Comparison of ENCODE assay signal across 2 cellular contexts in genomic region chr10:17113889-17114288, GRCh38.
TF ChIP-seq lines count a peak whose summit lies in the region.

No MANE protein-coding gene starts in this region.

TF ChIP-seq in K562, 482 proteins besides CTCF, POLR2A, EP300 and RAD21:
- TF ChIP-seq, protein P1, sequence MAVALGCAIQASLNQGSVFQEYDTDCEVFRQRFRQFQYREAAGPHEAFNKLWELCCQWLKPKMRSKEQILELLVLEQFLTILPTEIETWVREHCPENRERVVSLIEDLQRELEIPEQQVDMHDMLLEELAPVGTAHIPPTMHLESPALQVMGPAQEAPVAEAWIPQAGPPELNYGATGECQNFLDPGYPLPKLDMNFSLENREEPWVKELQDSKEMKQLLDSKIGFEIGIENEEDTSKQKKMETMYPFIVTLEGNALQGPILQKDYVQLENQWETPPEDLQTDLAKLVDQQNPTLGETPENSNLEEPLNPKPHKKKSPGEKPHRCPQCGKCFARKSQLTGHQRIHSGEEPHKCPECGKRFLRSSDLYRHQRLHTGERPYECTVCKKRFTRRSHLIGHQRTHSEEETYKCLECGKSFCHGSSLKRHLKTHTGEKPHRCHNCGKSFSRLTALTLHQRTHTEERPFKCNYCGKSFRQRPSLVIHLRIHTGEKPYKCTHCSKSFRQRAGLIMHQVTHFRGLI (CRISPR knock-in tag; IDR thresholded peaks at IDR 0.05), result no peak
- TF ChIP-seq NFIC (IDR thresholded peaks at IDR 0.05), result peak; percentile 86
- TF ChIP-seq NFIX (CRISPR knock-in tag; IDR thresholded peaks at IDR 0.05; ENCODE audit: low read depth), result peak; percentile 60
- no peak for TF ChIP-seq ZNF197 (CRISPR knock-in tag; IDR thresholded peaks at IDR 0.05; ENCODE audit: low read depth)
- TF ChIP-seq DACH1 (IDR thresholded peaks at IDR 0.05; ENCODE audit: partially characterized antibody), result no peak

TF ChIP-seq in GM23338, 12 proteins besides CTCF, POLR2A, EP300 and RAD21:
- no peak for TF ChIP-seq NANOG (IDR thresholded peaks at IDR 0.05; ENCODE audit: borderline replicate concordance)
- TF ChIP-seq ZNF462 (CRISPR knock-in tag; IDR thresholded peaks at IDR 0.05), result no peak
- no peak for TF ChIP-seq ZNF114 (CRISPR knock-in tag; IDR thresholded peaks at IDR 0.05)
- TF ChIP-seq, protein P2, sequence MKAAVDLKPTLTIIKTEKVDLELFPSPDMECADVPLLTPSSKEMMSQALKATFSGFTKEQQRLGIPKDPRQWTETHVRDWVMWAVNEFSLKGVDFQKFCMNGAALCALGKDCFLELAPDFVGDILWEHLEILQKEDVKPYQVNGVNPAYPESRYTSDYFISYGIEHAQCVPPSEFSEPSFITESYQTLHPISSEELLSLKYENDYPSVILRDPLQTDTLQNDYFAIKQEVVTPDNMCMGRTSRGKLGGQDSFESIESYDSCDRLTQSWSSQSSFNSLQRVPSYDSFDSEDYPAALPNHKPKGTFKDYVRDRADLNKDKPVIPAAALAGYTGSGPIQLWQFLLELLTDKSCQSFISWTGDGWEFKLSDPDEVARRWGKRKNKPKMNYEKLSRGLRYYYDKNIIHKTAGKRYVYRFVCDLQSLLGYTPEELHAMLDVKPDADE (IDR thresholded peaks at IDR 0.05), result no peak
- TF ChIP-seq ZNF331 (CRISPR knock-in tag; IDR thresholded peaks at IDR 0.05; ENCODE audit: low read depth), result no peak
- TF ChIP-seq, protein P3, sequence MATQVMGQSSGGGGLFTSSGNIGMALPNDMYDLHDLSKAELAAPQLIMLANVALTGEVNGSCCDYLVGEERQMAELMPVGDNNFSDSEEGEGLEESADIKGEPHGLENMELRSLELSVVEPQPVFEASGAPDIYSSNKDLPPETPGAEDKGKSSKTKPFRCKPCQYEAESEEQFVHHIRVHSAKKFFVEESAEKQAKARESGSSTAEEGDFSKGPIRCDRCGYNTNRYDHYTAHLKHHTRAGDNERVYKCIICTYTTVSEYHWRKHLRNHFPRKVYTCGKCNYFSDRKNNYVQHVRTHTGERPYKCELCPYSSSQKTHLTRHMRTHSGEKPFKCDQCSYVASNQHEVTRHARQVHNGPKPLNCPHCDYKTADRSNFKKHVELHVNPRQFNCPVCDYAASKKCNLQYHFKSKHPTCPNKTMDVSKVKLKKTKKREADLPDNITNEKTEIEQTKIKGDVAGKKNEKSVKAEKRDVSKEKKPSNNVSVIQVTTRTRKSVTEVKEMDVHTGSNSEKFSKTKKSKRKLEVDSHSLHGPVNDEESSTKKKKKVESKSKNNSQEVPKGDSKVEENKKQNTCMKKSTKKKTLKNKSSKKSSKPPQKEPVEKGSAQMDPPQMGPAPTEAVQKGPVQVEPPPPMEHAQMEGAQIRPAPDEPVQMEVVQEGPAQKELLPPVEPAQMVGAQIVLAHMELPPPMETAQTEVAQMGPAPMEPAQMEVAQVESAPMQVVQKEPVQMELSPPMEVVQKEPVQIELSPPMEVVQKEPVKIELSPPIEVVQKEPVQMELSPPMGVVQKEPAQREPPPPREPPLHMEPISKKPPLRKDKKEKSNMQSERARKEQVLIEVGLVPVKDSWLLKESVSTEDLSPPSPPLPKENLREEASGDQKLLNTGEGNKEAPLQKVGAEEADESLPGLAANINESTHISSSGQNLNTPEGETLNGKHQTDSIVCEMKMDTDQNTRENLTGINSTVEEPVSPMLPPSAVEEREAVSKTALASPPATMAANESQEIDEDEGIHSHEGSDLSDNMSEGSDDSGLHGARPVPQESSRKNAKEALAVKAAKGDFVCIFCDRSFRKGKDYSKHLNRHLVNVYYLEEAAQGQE (IDR thresholded peaks at IDR 0.05; ENCODE audit: unreplicated experiment), result no peak
- TF ChIP-seq EZH2 (IDR thresholded peaks at IDR 0.05; ENCODE audit: low read depth, unreplicated experiment), result no peak
- TF ChIP-seq EZH2phosphoT487 (IDR thresholded peaks at IDR 0.05; ENCODE audit: unreplicated experiment), result no peak
- no peak for TF ChIP-seq STAT1 (IDR thresholded peaks at IDR 0.05; ENCODE audit: unreplicated experiment)
- TF ChIP-seq CREB1 (CRISPR knock-in tag; IDR thresholded peaks at IDR 0.05; ENCODE audit: low read depth), result no peak
- no peak for TF ChIP-seq POLR2AphosphoS5 (IDR thresholded peaks at IDR 0.05; ENCODE audit: low read depth)
- no peak for TF ChIP-seq JUNB (IDR thresholded peaks at IDR 0.05; ENCODE audit: unreplicated experiment)
